1 cellular context compared by ENCODE assay signal in the genomic region with DNA sequence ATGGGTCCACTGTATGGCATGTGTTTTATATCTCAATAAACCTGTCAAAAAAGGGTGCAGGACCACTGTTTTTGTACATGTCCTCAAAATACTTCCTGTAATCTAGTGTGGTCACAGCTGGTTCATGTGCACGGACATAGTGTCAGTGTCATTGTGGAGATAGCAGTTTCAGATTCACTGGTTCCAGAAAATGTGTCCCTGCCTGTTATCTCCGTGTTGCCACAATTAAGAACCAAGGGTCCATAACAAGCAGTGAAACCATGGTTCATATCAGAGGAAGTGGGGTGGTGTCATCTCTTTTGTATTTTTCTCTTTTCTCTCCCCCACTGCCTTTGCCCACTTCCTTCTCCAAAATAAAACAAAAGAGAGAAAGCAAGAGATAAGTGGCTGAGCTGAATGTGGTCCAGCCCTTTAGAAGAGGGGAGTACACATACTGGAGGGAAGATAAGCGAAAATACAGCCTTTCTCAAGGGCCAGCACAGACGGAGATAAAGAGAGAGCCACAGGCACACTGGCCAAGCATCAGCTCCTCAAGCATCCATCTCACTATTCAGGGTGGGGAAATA.
TF ChIP-seq lines count a peak whose summit lies in the region.

No MANE protein-coding gene starts in this region.

TF ChIP-seq in K562, 482 proteins besides CTCF, POLR2A, EP300 and RAD21 (continued from another document and continues in another):
- TF ChIP-seq HDAC1 (IDR thresholded peaks at IDR 0.05) (peak in 1 of 2 experiments; percentile 85; a peak in 2 of 4 replicates), SMARCA4 (IDR thresholded peaks at IDR 0.05) (peak; percentile 86; the same call in 1 of the 2 replicates), DNMT1 (IDR thresholded peaks at IDR 0.05) (no peak), BRCA1 (IDR thresholded peaks at IDR 0.05) (no peak), BRCA1 (CRISPR knock-in tag; IDR thresholded peaks at IDR 0.05) (no peak), TARDBP (IDR thresholded peaks at IDR 0.05) (no peak), ZKSCAN3 (CRISPR knock-in tag; IDR thresholded peaks at IDR 0.05) (no peak), SP1 (CRISPR knock-in tag; IDR thresholded peaks at IDR 0.05) (peak; percentile 37; the same call in 1 of the 2 replicates), GABPB1 (CRISPR knock-in tag; IDR thresholded peaks at IDR 0.05) (0 out of 2 replicates have a peak, but pooled peaks have one; percentile 32), LCOR (CRISPR knock-in tag; IDR thresholded peaks at IDR 0.05) (peak; percentile 99), HEY1 (CRISPR knock-in tag; IDR thresholded peaks at IDR 0.05; ENCODE audit: borderline replicate concordance) (no peak), NCOA6 (IDR thresholded peaks at IDR 0.05) (no peak), ZNF41 (CRISPR knock-in tag; conservative IDR thresholded peaks at IDR 0.05) (no peak), ZNF174 (CRISPR knock-in tag; IDR thresholded peaks at IDR 0.05) (no peak), ESRRA (IDR thresholded peaks at IDR 0.05; ENCODE audit: borderline replicate concordance, low read depth) (no peak), ZNF133 (CRISPR knock-in tag; IDR thresholded peaks at IDR 0.05) (no peak), ZNF436 (CRISPR knock-in tag; IDR thresholded peaks at IDR 0.05) (no peak), FOXK2 (conservative IDR thresholded peaks at IDR 0.05 in 1 of 2, IDR thresholded peaks at IDR 0.05 in 1 of 2; ENCODE audit: low read depth in 2 of 2) (peak; percentile 30 to 73; a peak in 3 of 4 replicates), SETDB1 (IDR thresholded peaks at IDR 0.05; ENCODE audit: low read length) (no peak), NR4A1 (CRISPR knock-in tag; IDR thresholded peaks at IDR 0.05) (no peak), NR4A1 (tag; IDR thresholded peaks at IDR 0.05) (no peak), BHLHE40 (IDR thresholded peaks at IDR 0.05; ENCODE audit: low read length) (peak; percentile 86), MAFF (IDR thresholded peaks at IDR 0.05; ENCODE audit: low read length) (no peak; the same call in 1 of the 2 replicates)
- TF ChIP-seq, protein P1, sequence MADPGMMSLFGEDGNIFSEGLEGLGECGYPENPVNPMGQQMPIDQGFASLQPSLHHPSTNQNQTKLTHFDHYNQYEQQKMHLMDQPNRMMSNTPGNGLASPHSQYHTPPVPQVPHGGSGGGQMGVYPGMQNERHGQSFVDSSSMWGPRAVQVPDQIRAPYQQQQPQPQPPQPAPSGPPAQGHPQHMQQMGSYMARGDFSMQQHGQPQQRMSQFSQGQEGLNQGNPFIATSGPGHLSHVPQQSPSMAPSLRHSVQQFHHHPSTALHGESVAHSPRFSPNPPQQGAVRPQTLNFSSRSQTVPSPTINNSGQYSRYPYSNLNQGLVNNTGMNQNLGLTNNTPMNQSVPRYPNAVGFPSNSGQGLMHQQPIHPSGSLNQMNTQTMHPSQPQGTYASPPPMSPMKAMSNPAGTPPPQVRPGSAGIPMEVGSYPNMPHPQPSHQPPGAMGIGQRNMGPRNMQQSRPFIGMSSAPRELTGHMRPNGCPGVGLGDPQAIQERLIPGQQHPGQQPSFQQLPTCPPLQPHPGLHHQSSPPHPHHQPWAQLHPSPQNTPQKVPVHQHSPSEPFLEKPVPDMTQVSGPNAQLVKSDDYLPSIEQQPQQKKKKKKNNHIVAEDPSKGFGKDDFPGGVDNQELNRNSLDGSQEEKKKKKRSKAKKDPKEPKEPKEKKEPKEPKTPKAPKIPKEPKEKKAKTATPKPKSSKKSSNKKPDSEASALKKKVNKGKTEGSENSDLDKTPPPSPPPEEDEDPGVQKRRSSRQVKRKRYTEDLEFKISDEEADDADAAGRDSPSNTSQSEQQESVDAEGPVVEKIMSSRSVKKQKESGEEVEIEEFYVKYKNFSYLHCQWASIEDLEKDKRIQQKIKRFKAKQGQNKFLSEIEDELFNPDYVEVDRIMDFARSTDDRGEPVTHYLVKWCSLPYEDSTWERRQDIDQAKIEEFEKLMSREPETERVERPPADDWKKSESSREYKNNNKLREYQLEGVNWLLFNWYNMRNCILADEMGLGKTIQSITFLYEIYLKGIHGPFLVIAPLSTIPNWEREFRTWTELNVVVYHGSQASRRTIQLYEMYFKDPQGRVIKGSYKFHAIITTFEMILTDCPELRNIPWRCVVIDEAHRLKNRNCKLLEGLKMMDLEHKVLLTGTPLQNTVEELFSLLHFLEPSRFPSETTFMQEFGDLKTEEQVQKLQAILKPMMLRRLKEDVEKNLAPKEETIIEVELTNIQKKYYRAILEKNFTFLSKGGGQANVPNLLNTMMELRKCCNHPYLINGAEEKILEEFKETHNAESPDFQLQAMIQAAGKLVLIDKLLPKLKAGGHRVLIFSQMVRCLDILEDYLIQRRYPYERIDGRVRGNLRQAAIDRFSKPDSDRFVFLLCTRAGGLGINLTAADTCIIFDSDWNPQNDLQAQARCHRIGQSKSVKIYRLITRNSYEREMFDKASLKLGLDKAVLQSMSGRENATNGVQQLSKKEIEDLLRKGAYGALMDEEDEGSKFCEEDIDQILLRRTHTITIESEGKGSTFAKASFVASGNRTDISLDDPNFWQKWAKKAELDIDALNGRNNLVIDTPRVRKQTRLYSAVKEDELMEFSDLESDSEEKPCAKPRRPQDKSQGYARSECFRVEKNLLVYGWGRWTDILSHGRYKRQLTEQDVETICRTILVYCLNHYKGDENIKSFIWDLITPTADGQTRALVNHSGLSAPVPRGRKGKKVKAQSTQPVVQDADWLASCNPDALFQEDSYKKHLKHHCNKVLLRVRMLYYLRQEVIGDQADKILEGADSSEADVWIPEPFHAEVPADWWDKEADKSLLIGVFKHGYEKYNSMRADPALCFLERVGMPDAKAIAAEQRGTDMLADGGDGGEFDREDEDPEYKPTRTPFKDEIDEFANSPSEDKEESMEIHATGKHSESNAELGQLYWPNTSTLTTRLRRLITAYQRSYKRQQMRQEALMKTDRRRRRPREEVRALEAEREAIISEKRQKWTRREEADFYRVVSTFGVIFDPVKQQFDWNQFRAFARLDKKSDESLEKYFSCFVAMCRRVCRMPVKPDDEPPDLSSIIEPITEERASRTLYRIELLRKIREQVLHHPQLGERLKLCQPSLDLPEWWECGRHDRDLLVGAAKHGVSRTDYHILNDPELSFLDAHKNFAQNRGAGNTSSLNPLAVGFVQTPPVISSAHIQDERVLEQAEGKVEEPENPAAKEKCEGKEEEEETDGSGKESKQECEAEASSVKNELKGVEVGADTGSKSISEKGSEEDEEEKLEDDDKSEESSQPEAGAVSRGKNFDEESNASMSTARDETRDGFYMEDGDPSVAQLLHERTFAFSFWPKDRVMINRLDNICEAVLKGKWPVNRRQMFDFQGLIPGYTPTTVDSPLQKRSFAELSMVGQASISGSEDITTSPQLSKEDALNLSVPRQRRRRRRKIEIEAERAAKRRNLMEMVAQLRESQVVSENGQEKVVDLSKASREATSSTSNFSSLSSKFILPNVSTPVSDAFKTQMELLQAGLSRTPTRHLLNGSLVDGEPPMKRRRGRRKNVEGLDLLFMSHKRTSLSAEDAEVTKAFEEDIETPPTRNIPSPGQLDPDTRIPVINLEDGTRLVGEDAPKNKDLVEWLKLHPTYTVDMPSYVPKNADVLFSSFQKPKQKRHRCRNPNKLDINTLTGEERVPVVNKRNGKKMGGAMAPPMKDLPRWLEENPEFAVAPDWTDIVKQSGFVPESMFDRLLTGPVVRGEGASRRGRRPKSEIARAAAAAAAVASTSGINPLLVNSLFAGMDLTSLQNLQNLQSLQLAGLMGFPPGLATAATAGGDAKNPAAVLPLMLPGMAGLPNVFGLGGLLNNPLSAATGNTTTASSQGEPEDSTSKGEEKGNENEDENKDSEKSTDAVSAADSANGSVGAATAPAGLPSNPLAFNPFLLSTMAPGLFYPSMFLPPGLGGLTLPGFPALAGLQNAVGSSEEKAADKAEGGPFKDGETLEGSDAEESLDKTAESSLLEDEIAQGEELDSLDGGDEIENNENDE (IDR thresholded peaks at IDR 0.05; ENCODE audit: low read depth, low read length): no peak
- TF ChIP-seq, protein P2, sequence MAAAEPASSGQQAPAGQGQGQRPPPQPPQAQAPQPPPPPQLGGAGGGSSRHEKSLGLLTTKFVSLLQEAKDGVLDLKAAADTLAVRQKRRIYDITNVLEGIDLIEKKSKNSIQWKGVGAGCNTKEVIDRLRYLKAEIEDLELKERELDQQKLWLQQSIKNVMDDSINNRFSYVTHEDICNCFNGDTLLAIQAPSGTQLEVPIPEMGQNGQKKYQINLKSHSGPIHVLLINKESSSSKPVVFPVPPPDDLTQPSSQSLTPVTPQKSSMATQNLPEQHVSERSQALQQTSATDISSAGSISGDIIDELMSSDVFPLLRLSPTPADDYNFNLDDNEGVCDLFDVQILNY (CRISPR knock-in tag; IDR thresholded peaks at IDR 0.05): no peak
- TF ChIP-seq, protein P3, sequence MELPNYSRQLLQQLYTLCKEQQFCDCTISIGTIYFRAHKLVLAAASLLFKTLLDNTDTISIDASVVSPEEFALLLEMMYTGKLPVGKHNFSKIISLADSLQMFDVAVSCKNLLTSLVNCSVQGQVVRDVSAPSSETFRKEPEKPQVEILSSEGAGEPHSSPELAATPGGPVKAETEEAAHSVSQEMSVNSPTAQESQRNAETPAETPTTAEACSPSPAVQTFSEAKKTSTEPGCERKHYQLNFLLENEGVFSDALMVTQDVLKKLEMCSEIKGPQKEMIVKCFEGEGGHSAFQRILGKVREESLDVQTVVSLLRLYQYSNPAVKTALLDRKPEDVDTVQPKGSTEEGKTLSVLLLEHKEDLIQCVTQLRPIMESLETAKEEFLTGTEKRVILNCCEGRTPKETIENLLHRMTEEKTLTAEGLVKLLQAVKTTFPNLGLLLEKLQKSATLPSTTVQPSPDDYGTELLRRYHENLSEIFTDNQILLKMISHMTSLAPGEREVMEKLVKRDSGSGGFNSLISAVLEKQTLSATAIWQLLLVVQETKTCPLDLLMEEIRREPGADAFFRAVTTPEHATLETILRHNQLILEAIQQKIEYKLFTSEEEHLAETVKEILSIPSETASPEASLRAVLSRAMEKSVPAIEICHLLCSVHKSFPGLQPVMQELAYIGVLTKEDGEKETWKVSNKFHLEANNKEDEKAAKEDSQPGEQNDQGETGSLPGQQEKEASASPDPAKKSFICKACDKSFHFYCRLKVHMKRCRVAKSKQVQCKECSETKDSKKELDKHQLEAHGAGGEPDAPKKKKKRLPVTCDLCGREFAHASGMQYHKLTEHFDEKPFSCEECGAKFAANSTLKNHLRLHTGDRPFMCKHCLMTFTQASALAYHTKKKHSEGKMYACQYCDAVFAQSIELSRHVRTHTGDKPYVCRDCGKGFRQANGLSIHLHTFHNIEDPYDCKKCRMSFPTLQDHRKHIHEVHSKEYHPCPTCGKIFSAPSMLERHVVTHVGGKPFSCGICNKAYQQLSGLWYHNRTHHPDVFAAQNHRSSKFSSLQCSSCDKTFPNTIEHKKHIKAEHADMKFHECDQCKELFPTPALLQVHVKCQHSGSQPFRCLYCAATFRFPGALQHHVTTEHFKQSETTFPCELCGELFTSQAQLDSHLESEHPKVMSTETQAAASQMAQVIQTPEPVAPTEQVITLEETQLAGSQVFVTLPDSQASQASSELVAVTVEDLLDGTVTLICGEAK (IDR thresholded peaks at IDR 0.05): no peak
- TF ChIP-seq, protein P3 (CRISPR knock-in tag; IDR thresholded peaks at IDR 0.05): no peak
- TF ChIP-seq, protein P4, sequence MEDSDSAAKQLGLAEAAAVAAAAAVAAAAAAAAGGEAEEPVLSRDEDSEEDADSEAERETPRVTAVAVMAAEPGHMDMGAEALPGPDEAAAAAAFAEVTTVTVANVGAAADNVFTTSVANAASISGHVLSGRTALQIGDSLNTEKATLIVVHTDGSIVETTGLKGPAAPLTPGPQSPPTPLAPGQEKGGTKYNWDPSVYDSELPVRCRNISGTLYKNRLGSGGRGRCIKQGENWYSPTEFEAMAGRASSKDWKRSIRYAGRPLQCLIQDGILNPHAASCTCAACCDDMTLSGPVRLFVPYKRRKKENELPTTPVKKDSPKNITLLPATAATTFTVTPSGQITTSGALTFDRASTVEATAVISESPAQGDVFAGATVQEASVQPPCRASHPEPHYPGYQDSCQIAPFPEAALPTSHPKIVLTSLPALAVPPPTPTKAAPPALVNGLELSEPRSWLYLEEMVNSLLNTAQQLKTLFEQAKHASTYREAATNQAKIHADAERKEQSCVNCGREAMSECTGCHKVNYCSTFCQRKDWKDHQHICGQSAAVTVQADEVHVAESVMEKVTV (CRISPR knock-in tag; IDR thresholded peaks at IDR 0.05): no peak
- TF ChIP-seq, protein P5, sequence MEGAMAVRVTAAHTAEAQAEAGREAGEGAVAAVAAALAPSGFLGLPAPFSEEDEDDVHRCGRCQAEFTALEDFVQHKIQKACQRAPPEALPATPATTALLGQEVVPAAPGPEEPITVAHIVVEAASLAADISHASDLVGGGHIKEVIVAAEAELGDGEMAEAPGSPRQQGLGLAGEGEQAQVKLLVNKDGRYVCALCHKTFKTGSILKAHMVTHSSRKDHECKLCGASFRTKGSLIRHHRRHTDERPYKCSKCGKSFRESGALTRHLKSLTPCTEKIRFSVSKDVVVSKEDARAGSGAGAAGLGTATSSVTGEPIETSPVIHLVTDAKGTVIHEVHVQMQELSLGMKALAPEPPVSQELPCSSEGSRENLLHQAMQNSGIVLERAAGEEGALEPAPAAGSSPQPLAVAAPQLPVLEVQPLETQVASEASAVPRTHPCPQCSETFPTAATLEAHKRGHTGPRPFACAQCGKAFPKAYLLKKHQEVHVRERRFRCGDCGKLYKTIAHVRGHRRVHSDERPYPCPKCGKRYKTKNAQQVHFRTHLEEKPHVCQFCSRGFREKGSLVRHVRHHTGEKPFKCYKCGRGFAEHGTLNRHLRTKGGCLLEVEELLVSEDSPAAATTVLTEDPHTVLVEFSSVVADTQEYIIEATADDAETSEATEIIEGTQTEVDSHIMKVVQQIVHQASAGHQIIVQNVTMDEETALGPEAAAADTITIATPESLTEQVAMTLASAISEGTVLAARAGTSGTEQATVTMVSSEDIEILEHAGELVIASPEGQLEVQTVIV (CRISPR knock-in tag; IDR thresholded peaks at IDR 0.05; ENCODE audit: borderline replicate concordance): no peak
